ENCODE assay signal across 11 cellular contexts in the genomic region with DNA sequence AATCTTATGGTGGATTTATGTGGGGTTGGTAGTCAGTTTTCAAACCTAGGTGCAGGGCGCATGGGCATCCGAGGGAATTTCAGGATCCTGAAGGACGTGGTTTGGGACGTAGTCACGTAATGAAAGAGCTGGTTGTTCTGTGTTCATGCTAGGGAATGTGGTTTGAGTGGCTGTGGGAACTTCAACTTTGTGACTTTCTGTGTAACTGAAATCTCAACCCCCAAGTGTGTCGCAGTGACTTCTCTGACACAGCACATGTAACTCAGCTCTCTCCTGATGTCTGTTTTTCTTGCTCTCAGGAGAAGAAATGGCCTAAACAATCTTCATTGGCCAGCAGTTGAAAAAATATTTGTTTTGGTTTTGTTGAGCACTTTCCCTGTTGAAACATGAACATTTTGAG.
DNase-seq lines count a peak whose midpoint lies in the region; ATAC-seq and TF ChIP-seq lines count a peak whose summit lies in the region.
"Had no signal": no experiment of that assay in that cellular context is flagged by ENCODE, and none has a peak within 500 bp of the region (broad histone marks: within the 10 kb centered on the region; RNA-seq: fewer than 3 reads in every experiment).

No MANE protein-coding gene starts in this region.

- H3K4me1 ChIP-seq in left ventricle myocardium inferior: peaks cover 52% of the 10 kb centered on the region
- H3K4me1 ChIP-seq in sigmoid colon: peaks cover 0 to 33% (median 28%) of the 10 kb centered on the region in 4 donors

- no peaks in the 10 kb centered on the region for H3K36me3 ChIP-seq in left ventricle myocardium inferior
- H3K36me3 ChIP-seq in sigmoid colon: no peaks in the 10 kb centered on the region

- DNase-seq in GM13976 (ENCODE audit: low spot score) (peak; percentile 42), SK-MEL-5 (ENCODE audit: low read depth, low spot score) (peak; percentile 22), left ventricle myocardium inferior (no peak), sigmoid colon (no peak), NCI-H2081 treated with DMSO at 0.1 percent for 48 hours (lab: John Stamatoyannopoulos, UW) (no peak), NCI-H2107 treated with DMSO at 0.1 percent for 48 hours (lab: John Stamatoyannopoulos, UW; ENCODE audit: unreplicated experiment) (no peak)
- no peak for DNase-seq in stimulated activated CD4-positive, alpha-beta T cell treated with anti-CD3 and anti-CD28 coated beads, Interleukin-4, amount 100 ng/mL, for 1 hour
- DNase-seq: activated T-cell treated with anti-CD3 and anti-CD28 coated beads, Interleukin-2, amount 50 U/mL, for 1 hour; NCI-H2029; stimulated activated CD4-positive, alpha-beta T cell treated with anti-CD3 and anti-CD28 coated beads, Interleukin-1b, Interleukin-23, amount 100 ng/mL, for 48 hours had no signal

- H3K27ac ChIP-seq in left ventricle myocardium inferior (replicated peaks) (peak overlapping the region; percentile 54), sigmoid colon (peak overlapping the region; percentile 8 to 46 (median 27))

- TF ChIP-seq POLR2A in sigmoid colon (IDR thresholded peaks at IDR 0.05): no peak

- intact Hi-C loops in left ventricle myocardium inferior (cut with micrococcal nuclease): no loop called here
- intact Hi-C loops in sigmoid colon (cut with DNase I): no loop called here

- 62 to 71% methylated on average over 6 of the region's 6 CpGs for WGBS in sigmoid colon, 2 donors

- H3K27me3 ChIP-seq in left ventricle myocardium inferior (ENCODE audit: low read depth) (no peaks in the 10 kb centered on the region), sigmoid colon (no peaks in the 10 kb centered on the region)

- H3K9me3 ChIP-seq in left ventricle myocardium inferior (replicated peaks): no peaks in the 10 kb centered on the region
- H3K9me3 ChIP-seq in sigmoid colon: no peaks in the 10 kb centered on the region

- ATAC-seq in HG03442 (IDR thresholded peaks at IDR 0.05; ENCODE audit: unreplicated experiment): no peak

- TF ChIP-seq CTCF in GM13976 (IDR thresholded peaks at IDR 0.05; ENCODE audit: borderline replicate concordance, control extremely low read depth, extremely low read depth, insufficient read depth, missing control alignments): no peak
- TF ChIP-seq CTCF in left ventricle myocardium inferior (IDR thresholded peaks at IDR 0.05; ENCODE audit: borderline replicate concordance): no peak
- TF ChIP-seq CTCF in sigmoid colon (IDR thresholded peaks at IDR 0.05): no peak

- TF ChIP-seq EP300 in sigmoid colon (IDR thresholded peaks at IDR 0.05): no peak

- no peak overlapping the region for H3K4me3 ChIP-seq in left ventricle myocardium inferior
- no peak overlapping the region for H3K4me3 ChIP-seq in sigmoid colon

- in situ Hi-C loops in GM13976 (cut with MboI; ENCODE audit: low sequenced_read_pairs, unreplicated experiment) (loop anchor here (10.0 kb wide), 1 partner anchor 198 kb away; a partner anchor contains a TSS), SK-MEL-5 (cut with HindIII; ENCODE audit: low pct_unique_long_range_greater_than_20kb, low sequenced_read_pairs) (no loop called here)

Comparison
In these comparisons a context has a peak if more than half of its experiments do, and no peak if none do; other contexts are left out.
1. DNase-seq: peak in GM13976 (single experiment) and SK-MEL-5 (single experiment); none in left ventricle myocardium inferior (single experiment), sigmoid colon (single experiment), stimulated activated CD4-positive, alpha-beta T cell treated with anti-CD3 and anti-CD28 coated beads, Interleukin-4, amount 100 ng/mL, for 1 hour (single experiment), NCI-H2081 treated with DMSO at 0.1 percent for 48 hours (single experiment) and NCI-H2107 treated with DMSO at 0.1 percent for 48 hours (single experiment).